In the genomic region with DNA sequence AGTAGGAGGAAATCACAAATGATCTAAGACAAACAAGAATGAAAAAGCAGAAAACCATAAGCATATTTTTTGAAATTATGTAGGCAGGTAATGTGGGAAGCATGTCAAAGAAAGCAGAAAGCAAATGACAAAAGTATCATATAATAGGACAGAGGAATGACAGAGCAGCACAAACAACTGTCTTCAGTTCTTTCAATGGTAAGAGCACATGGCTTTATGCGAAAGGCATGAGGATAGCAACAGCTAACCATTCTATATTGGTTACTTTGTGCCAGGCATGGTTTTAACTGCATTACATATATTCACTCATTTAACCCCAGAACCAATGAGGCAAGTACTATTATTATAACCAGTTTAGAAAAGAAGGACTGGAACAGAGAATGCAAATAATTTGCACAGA, we compare ENCODE assay signal across 23 cellular contexts.
"Had no signal": no experiment of that assay in that cellular context is flagged by ENCODE, and none has a peak within 500 bp of the region (broad histone marks: within the 10 kb centered on the region; RNA-seq: fewer than 3 reads in every experiment).

No MANE protein-coding gene starts in this region.

- H2AFZ ChIP-seq: hepatocyte had no signal

- ATAC-seq: foreskin keratinocyte, gastroesophageal sphincter, left cardiac atrium, left lung, left ventricle myocardium superior, lower lobe of right lung had no signal

- H3K4me1 ChIP-seq: foreskin keratinocyte, left lung, lower lobe of right lung had no signal

- H3K27ac ChIP-seq: coronary artery, dorsolateral prefrontal cortex, esophagus muscularis mucosa, foreskin keratinocyte, gastroesophageal sphincter, heart left ventricle, hepatocyte, left lung, lower lobe of right lung had no signal

- H3K4me3 ChIP-seq: coronary artery, dorsolateral prefrontal cortex, esophagus muscularis mucosa, gastroesophageal sphincter, heart left ventricle, hepatocyte, left lung, lower lobe of right lung had no signal

- DNase-seq: dermis blood vessel endothelial cell; dorsolateral prefrontal cortex; effector CD4-positive, alpha-beta T cell; effector memory CD4-positive, alpha-beta T cell; foreskin keratinocyte; heart left ventricle; hypothalamus; immature natural killer cell; left cardiac atrium; left lung; left ventricle myocardium superior; lower lobe of right lung; mesenchymal stem cell; midbrain had no signal

- H3K36me3 ChIP-seq: esophagus muscularis mucosa, gastroesophageal sphincter, heart left ventricle, left lung, lower lobe of right lung had no signal

- H3K4me2 ChIP-seq: hepatocyte had no signal

- FAIRE-seq: colon, endothelial cell of umbilical vein, frontal cortex, islet of Langerhans, keratinocyte had no signal

- H3K27me3 ChIP-seq: dorsolateral prefrontal cortex, esophagus muscularis mucosa, foreskin keratinocyte, gastroesophageal sphincter, heart left ventricle, hepatocyte, left lung had no signal
